ENCODE assay signal across 15 cellular contexts in genomic region chr1:232319106-232319505, GRCh38.
A peak's percentile ranks its signal among the peaks of the same experiment; 100 is the strongest.
DNase-seq lines count a peak whose midpoint lies in the region; ATAC-seq, FAIRE-seq and TF ChIP-seq lines count a peak whose summit lies in the region.
"Had no signal": no experiment of that assay in that cellular context is flagged by ENCODE, and none has a peak within 500 bp of the region (broad histone marks: within the 10 kb centered on the region; RNA-seq: fewer than 3 reads in every experiment).

No MANE protein-coding gene starts in this region.

- H3K27ac ChIP-seq in transverse colon (peak overlapping the region; percentile 60 to 74 (median 65)), esophagus muscularis mucosa (replicated peaks in 1 of 4) (no peak overlapping the region)
- H3K27ac ChIP-seq: A549 had no signal

- H3K4me3 ChIP-seq in bronchial epithelial cell (ENCODE audit: low read depth, low read length) (no peak overlapping the region), transverse colon (no peak overlapping the region), esophagus muscularis mucosa (no peak overlapping the region)
- H3K4me3 ChIP-seq: A549 had no signal

- intact Hi-C loops in left colon (cut with DNase I, micrococcal nuclease) (no loop called here), transverse colon (cut with DNase I; ENCODE audit: low total_unique reads) (no loop called here), esophagus muscularis mucosa (cut with DNase I) (no loop called here)

- WGBS in transverse colon (ENCODE audit: low coverage in 1 of 2), 2 donors = 45 to 58% methylated on average over 4 to 11 of the region's 11 CpGs
- WGBS in esophagus muscularis mucosa = 74% methylated on average over 8 of the region's 11 CpGs

- H3K4me1 ChIP-seq in transverse colon (peaks cover 15 to 47% (median 25%) of the 10 kb centered on the region in 4 donors), esophagus muscularis mucosa (peaks cover 0 to 9% (median 6%) of the 10 kb centered on the region in 4 donors)

- ATAC-seq in left colon (no peak), GM18861 (IDR thresholded peaks at IDR 0.05; ENCODE audit: unreplicated experiment) (no peak)
- ATAC-seq: A549; activated CD8-positive, alpha-beta T cell treated with anti-CD3 and anti-CD28 coated beads for 36 hours had no signal

- H3K9me3 ChIP-seq in transverse colon (no peaks in the 10 kb centered on the region), esophagus muscularis mucosa (no peaks in the 10 kb centered on the region)

- TF ChIP-seq CTCF in bronchial epithelial cell (IDR thresholded peaks at IDR 0.05; ENCODE audit: insufficient read depth, low read length, severe bottlenecking) = no peak
- TF ChIP-seq CTCF in transverse colon (IDR thresholded peaks at IDR 0.05) = no peak
- no peak for TF ChIP-seq CTCF in esophagus muscularis mucosa (IDR thresholded peaks at IDR 0.05)

- no peaks in the 10 kb centered on the region for H3K27me3 ChIP-seq in bronchial epithelial cell (ENCODE audit: control insufficient read depth, insufficient read depth, low read length)
- no peaks in the 10 kb centered on the region for H3K27me3 ChIP-seq in transverse colon
- no peaks in the 10 kb centered on the region for H3K27me3 ChIP-seq in esophagus muscularis mucosa

- H3K36me3 ChIP-seq in bronchial epithelial cell (ENCODE audit: control insufficient read depth, insufficient read depth, low read length) (no peaks in the 10 kb centered on the region), transverse colon (no peaks in the 10 kb centered on the region), esophagus muscularis mucosa (no peaks in the 10 kb centered on the region)

- in situ Hi-C loops in transverse colon (cut with MboI; ENCODE audit: low pct_ligation_motif_present in 1 of 4, low pct_unique_long_range_greater_than_20kb in 1 of 4, low sequenced_read_pairs in 3 of 4) = no loop called here

- TF ChIP-seq EP300 in transverse colon (IDR thresholded peaks at IDR 0.05; ENCODE audit: low read depth) (no peak), esophagus muscularis mucosa (IDR thresholded peaks at IDR 0.05) (no peak)

- DNase-seq in NCI-H1417 (lab: John Stamatoyannopoulos, UW) (peak in 2 of 3 experiments; percentile 14 to 36), NCI-H1417 treated with DMSO at 0.1 percent for 48 hours (lab: John Stamatoyannopoulos, UW) (no peak), bronchial epithelial cell (ENCODE audit: low read depth) (peak; percentile 96), left colon (peak; percentile 23 to 33), transverse colon (peak; percentile 14), HuH-7 (ENCODE audit: low spot score) (no peak), esophagus muscularis mucosa (ENCODE audit: extremely low spot score) (no peak)
- DNase-seq: activated CD8-positive, alpha-beta T cell treated with anti-CD3 and anti-CD28 coated beads for 36 hours; effector CD8-positive, alpha-beta T cell; HFFc6; stimulated activated CD4-positive, alpha-beta T cell treated with anti-CD3 and anti-CD28 coated beads, Interleukin-12 subunit alpha, Interleukin-12 subunit beta, amount 100 ng/mL, for 4 hours had no signal

- TF ChIP-seq POLR2A in transverse colon (IDR thresholded peaks at IDR 0.05) (no peak), esophagus muscularis mucosa (IDR thresholded peaks at IDR 0.05; ENCODE audit: low read depth) (no peak)

- FAIRE-seq in bronchial epithelial cell (lab: Jason Lieb, UNC) = peak; percentile 95
- FAIRE-seq: A549, astrocyte, TTC549 had no signal

Comparison
In these comparisons a context has a peak if more than half of its experiments do, and no peak if none do; other contexts are left out.
1. DNase-seq: peak in NCI-H1417 (2 of 3), bronchial epithelial cell (single experiment), left colon (2 of 2) and transverse colon (single experiment); none in NCI-H1417 treated with DMSO at 0.1 percent for 48 hours (single experiment), HuH-7 (single experiment) and esophagus muscularis mucosa (single experiment).
2. H3K27ac ChIP-seq: peak in transverse colon (4 of 4); none in esophagus muscularis mucosa (0 of 4).